21 cellular contexts compared by ENCODE assay signal in genomic region chr4:75714681-75715080, GRCh38. TPM values are rescaled to one million over a fixed set of nuclear protein-coding genes. Genes with fewer than 3 reads are reported as not detected.
DNase-seq lines count a peak whose midpoint lies in the region; ATAC-seq and TF ChIP-seq lines count a peak whose summit lies in the region.
"Had no signal": no experiment of that assay in that cellular context is flagged by ENCODE, and none has a peak within 500 bp of the region (broad histone marks: within the 10 kb centered on the region; RNA-seq: fewer than 3 reads in every experiment).

No MANE protein-coding gene starts in this region.

- no peak overlapping the region for H3K4me3 Mint-ChIP-seq in stimulated activated effector memory CD8-positive, alpha-beta T cell treated with anti-CD3 and anti-CD28 coated beads, Interleukin-12 subunit alpha, Interleukin-12 subunit beta, amount 100 ng/mL, for 72 hours
- H3K4me3 Mint-ChIP-seq: activated CD4-positive, alpha-beta memory T cell treated with anti-CD3 and anti-CD28 coated beads for 36 hours; activated naive CD4-positive, alpha-beta T cell treated with anti-CD3 and anti-CD28 coated beads, Interleukin-2, amount 10 ng/mL, durations not matched to agents 7 days and 5 days; activated T-cell treated with anti-CD3 and anti-CD28 coated beads, Interleukin-2, amount 50 U/mL, for 24 hours; effector memory CD8-positive, alpha-beta T cell had no signal

- no peak for TF ChIP-seq CTCF in tibial artery (IDR thresholded peaks at IDR 0.05)

- no peaks in the 10 kb centered on the region for H3K9me3 Mint-ChIP-seq in stimulated activated effector memory CD8-positive, alpha-beta T cell treated with anti-CD3 and anti-CD28 coated beads, Interleukin-12 subunit alpha, Interleukin-12 subunit beta, amount 100 ng/mL, for 72 hours
- H3K9me3 Mint-ChIP-seq: activated CD4-positive, alpha-beta memory T cell treated with anti-CD3 and anti-CD28 coated beads for 36 hours; activated naive CD4-positive, alpha-beta T cell treated with anti-CD3 and anti-CD28 coated beads, Interleukin-2, amount 10 ng/mL, durations not matched to agents 7 days and 5 days; activated T-cell treated with anti-CD3 and anti-CD28 coated beads, Interleukin-2, amount 50 U/mL, for 24 hours; effector memory CD8-positive, alpha-beta T cell had no signal

- H3K36me3 Mint-ChIP-seq in stimulated activated effector memory CD8-positive, alpha-beta T cell treated with anti-CD3 and anti-CD28 coated beads, Interleukin-12 subunit alpha, Interleukin-12 subunit beta, amount 100 ng/mL, for 72 hours: no peaks in the 10 kb centered on the region
- H3K36me3 Mint-ChIP-seq: activated CD4-positive, alpha-beta memory T cell treated with anti-CD3 and anti-CD28 coated beads for 36 hours; activated naive CD4-positive, alpha-beta T cell treated with anti-CD3 and anti-CD28 coated beads, Interleukin-2, amount 10 ng/mL, durations not matched to agents 7 days and 5 days had no signal

- no peak overlapping the region for H3K27ac Mint-ChIP-seq in stimulated activated effector memory CD8-positive, alpha-beta T cell treated with anti-CD3 and anti-CD28 coated beads, Interleukin-12 subunit alpha, Interleukin-12 subunit beta, amount 100 ng/mL, for 72 hours
- H3K27ac Mint-ChIP-seq: activated CD4-positive, alpha-beta memory T cell treated with anti-CD3 and anti-CD28 coated beads for 36 hours; activated naive CD4-positive, alpha-beta T cell treated with anti-CD3 and anti-CD28 coated beads, Interleukin-2, amount 10 ng/mL, durations not matched to agents 7 days and 5 days; activated T-cell treated with anti-CD3 and anti-CD28 coated beads, Interleukin-2, amount 50 U/mL, for 24 hours; effector memory CD8-positive, alpha-beta T cell had no signal

- H3K4me1 ChIP-seq in mesodermal cell (ENCODE audit: control insufficient read depth, insufficient read depth, low read length, poor library complexity, severe bottlenecking) (peaks cover 16% of the 10 kb centered on the region), tibial artery (peaks cover 0 to 14% (median 7%) of the 10 kb centered on the region in 4 donors)
- H3K4me1 ChIP-seq: left lung had no signal

- intact Hi-C loops in tibial artery (cut with DNase I; ENCODE audit: low total_unique reads): no loop called here

- ATAC-seq in stimulated activated effector memory CD8-positive, alpha-beta T cell treated with anti-CD3 and anti-CD28 coated beads, Interleukin-12 subunit alpha, Interleukin-12 subunit beta, amount 100 ng/mL, for 72 hours: no peak
- ATAC-seq: effector memory CD8-positive, alpha-beta T cell; left lung had no signal

- H3K27ac ChIP-seq in caudate nucleus (ENCODE audit: low read depth, low read length) (peak overlapping the region; percentile 36), mesodermal cell (ENCODE audit: low read depth, low read length, severe bottlenecking) (peak overlapping the region; percentile 2), tibial artery (peak overlapping the region; percentile 48 to 50)
- H3K27ac ChIP-seq: 22Rv1, C4-2B had no signal

- H3K4me3 ChIP-seq in mesodermal cell (ENCODE audit: extremely low read depth, insufficient read depth, low read length, poor library complexity, severe bottlenecking) (no peak overlapping the region), tibial artery (no peak overlapping the region)
- H3K4me3 ChIP-seq: left lung, skin epidermis had no signal

- no peaks in the 10 kb centered on the region for H3K27me3 ChIP-seq in tibial artery
- H3K27me3 ChIP-seq: left lung had no signal

- WGBS in mesodermal cell (ENCODE audit: insufficient coverage in 2 of 2), 2 experiments: 100% methylated on average over 1 of the region's 1 CpG; no CpG with 5 or more reads in 1 of the 2 experiments

- no peaks in the 10 kb centered on the region for H3K4me1 Mint-ChIP-seq in stimulated activated effector memory CD8-positive, alpha-beta T cell treated with anti-CD3 and anti-CD28 coated beads, Interleukin-12 subunit alpha, Interleukin-12 subunit beta, amount 100 ng/mL, for 72 hours

- peaks cover 7% of the 10 kb centered on the region for H3K36me3 ChIP-seq in mesodermal cell (ENCODE audit: control insufficient read depth, insufficient read depth, low read length)
- no peaks in the 10 kb centered on the region for H3K36me3 ChIP-seq in tibial artery
- H3K36me3 ChIP-seq: left lung had no signal

- H3K9me3 ChIP-seq in mesodermal cell (ENCODE audit: control insufficient read depth, low read length) (no peaks in the 10 kb centered on the region), tibial artery (no peaks in the 10 kb centered on the region)
- H3K9me3 ChIP-seq: left lung had no signal

- peak; percentile 26 for DNase-seq in DMS 273 (lab: John Stamatoyannopoulos, UW; ENCODE audit: unreplicated experiment)
- DNase-seq in DMS 273 treated with DMSO at 0.1 percent for 48 hours (lab: John Stamatoyannopoulos, UW): no peak
- DNase-seq in caudate nucleus (lab: John Stamatoyannopoulos, UW): no peak
- no peak for DNase-seq in tibial artery
- DNase-seq in stimulated activated effector memory CD8-positive, alpha-beta T cell treated with anti-CD3 and anti-CD28 coated beads, Interleukin-12 subunit alpha, Interleukin-12 subunit beta, amount 100 ng/mL, for 72 hours (ENCODE audit: low spot score in 2 of 2): no peak
- DNase-seq in inferior parietal cortex (ENCODE audit: extremely low spot score): no peak
- no peak for DNase-seq in NK-92 (lab: John Stamatoyannopoulos, UW; ENCODE audit: unreplicated experiment)
- DNase-seq: activated CD4-positive, alpha-beta memory T cell treated with anti-CD3 and anti-CD28 coated beads for 36 hours; activated naive CD4-positive, alpha-beta T cell treated with anti-CD3 and anti-CD28 coated beads, Interleukin-2, amount 10 ng/mL, durations not matched to agents 7 days and 5 days; activated T-cell treated with anti-CD3 and anti-CD28 coated beads, Interleukin-2, amount 50 U/mL, for 24 hours; effector memory CD8-positive, alpha-beta T cell; Kasumi-1; left lung; NCI-H146; NCI-H2227 treated with DMSO at 0.1 percent for 48 hours; NK-92 treated with Interleukin-12 subunit alpha and Interleukin-12 subunit beta, amount 100 ng/mL, for 24 hours; occipital lobe had no signal

RNA-seq across cellular contexts. Expression of gene USO1, which starts 9.7 kb away (rescaled TPM):
- 78.9 TPM for polyA plus RNA-seq in mesodermal cell (2013, experiment 1 of 2)
- polyA plus RNA-seq in mesodermal cell (2013, experiment 2 of 2): 94.5 TPM

RNA-seq across cellular contexts. Expression of gene G3BP2, which starts 41.5 kb away (rescaled TPM):
- 157 TPM for polyA plus RNA-seq in mesodermal cell (2013, experiment 1 of 2)
- polyA plus RNA-seq in mesodermal cell (2013, experiment 2 of 2): 159 TPM
